In genomic region chr19:17234911-17235617, GRCh38 we compare ENCODE assay signal across 8 cellular contexts. TPM values are rescaled to one million over a fixed set of nuclear protein-coding genes. Genes with fewer than 3 reads are reported as not detected.
DNase-seq lines count a peak whose midpoint lies in the region; ATAC-seq, FAIRE-seq and TF ChIP-seq lines count a peak whose summit lies in the region.

No MANE protein-coding gene starts in this region.

- peaks cover 43% of the 10 kb centered on the region for H3K36me3 Mint-ChIP-seq in brain

- peaks cover 5% of the 10 kb centered on the region for H3K9me1 ChIP-seq in IMR-90 (ENCODE audit: insufficient read depth, low read length)
- H3K9me1 ChIP-seq in keratinocyte (ENCODE audit: control insufficient read depth, extremely low read depth, insufficient read depth, low read length): no peaks in the 10 kb centered on the region

- ATAC-seq in IMR-90 (ENCODE audit: low read depth): peak; percentile 61

- H3K27ac ChIP-seq in IMR-90 (ENCODE audit: insufficient read depth, low read length): peak overlapping the region; percentile 31; the same call in 1 of the 2 replicates
- peak overlapping the region; percentile 60 for H3K27ac ChIP-seq in keratinocyte (ENCODE audit: control insufficient read depth, insufficient read depth, low read length)

- dilution Hi-C loops in IMR-90 (cut with HindIII; ENCODE audit: low sequenced_read_pairs, unreplicated experiment) (no loop called here), keratinocyte (cut with MboI; ENCODE audit: extremely low pct_ligation_motif_present, low sequenced_read_pairs) (no loop called here)

- H3K27me3 ChIP-seq in IMR-90 (ENCODE audit: control insufficient read depth, insufficient read depth, low read length) (no peaks in the 10 kb centered on the region), keratinocyte (ENCODE audit: control insufficient read depth, extremely low read depth, insufficient read depth, low read length) (no peaks in the 10 kb centered on the region)

- WGBS in IMR-90 (ENCODE audit: extremely low coverage in 2 of 2, insufficient read length in 1 of 2), 2 experiments: 9% methylated on average over 8 of the region's 36 CpGs; no CpG with 5 or more reads in 1 of the 2 experiments

- no peak overlapping the region for H3K18ac ChIP-seq in IMR-90 (ENCODE audit: low read depth, low read length)

- no peak for TF ChIP-seq POLR2A in IMR-90 (IDR thresholded peaks at IDR 0.05; ENCODE audit: low read depth, low read length)

- H4K5ac ChIP-seq in IMR-90 (ENCODE audit: low read depth, low read length): no peak overlapping the region; the same call in 1 of the 2 replicates

- H3K4me3 Mint-ChIP-seq in brain: peak overlapping the region; percentile 59 to 82 (median 73)

- H3K4me3 ChIP-seq in AG09309 (ENCODE audit: control insufficient read depth, low read depth, low read length): peak overlapping the region; percentile 66
- peak overlapping the region; percentile 54 for H3K4me3 ChIP-seq in IMR-90 (ENCODE audit: insufficient read depth, low read depth, low read length)
- H3K4me3 ChIP-seq in keratinocyte (ENCODE audit: control insufficient read depth in 2 of 3, extremely low read depth in 1 of 3, insufficient read depth in 2 of 3, low read depth in 1 of 3, low read length in 3 of 3): peak overlapping the region; percentile 52 to 83 (median 79)

- POLR2A ChIA-PET in IMR-90 (lab: Charles Lee; ENCODE audit: unreplicated experiment): interaction anchor here (1.0 kb wide), 1 partner anchor 8 kb away, joined by 3 read pairs; no protein-coding TSS in a partner anchor

- peak overlapping the region; percentile 27 for H2BK5ac ChIP-seq in IMR-90 (ENCODE audit: low read depth, low read length, poor library complexity, severe bottlenecking)

- H3K14ac ChIP-seq in IMR-90 (replicated peaks; ENCODE audit: low read depth, low read length): 0 out of 2 replicates have a peak overlapping the region, but pooled peaks have one; percentile 28

- CTCF ChIA-PET in IMR-90 (lab: Yijun Ruan, JAX): interaction anchor here (1.0 to 1.3 kb wide), 2 partner anchors 33 to 47 kb away, joined by 3 read pairs; partner anchors contain the start of gene ANKLE1

- peaks cover 11% of the 10 kb centered on the region for H4K20me1 ChIP-seq in IMR-90 (ENCODE audit: insufficient read depth, low read length)
- peaks cover 4% of the 10 kb centered on the region for H4K20me1 ChIP-seq in keratinocyte (ENCODE audit: control insufficient read depth, extremely low read depth, insufficient read depth, low read length)

- no peak for TF ChIP-seq CTCF in AG09309 (IDR thresholded peaks at IDR 0.05; ENCODE audit: control insufficient read depth, insufficient read depth, low read depth, low read length, missing control alignments)
- TF ChIP-seq CTCF in IMR-90 (conservative IDR thresholded peaks at IDR 0.05; ENCODE audit: low read depth, low read length): no peak
- TF ChIP-seq CTCF in brain (conservative IDR thresholded peaks at IDR 0.05): no peak
- no peak for TF ChIP-seq CTCF in keratinocyte (optimal IDR thresholded peaks at IDR 0.05 in 1 of 3, IDR thresholded peaks at IDR 0.05 in 1 of 3, conservative IDR thresholded peaks at IDR 0.05 in 1 of 3; ENCODE audit: extremely low read depth in 1 of 3, insufficient read depth in 2 of 3, low read length in 3 of 3)

- intact Hi-C loops in IMR-90 (cut with micrococcal nuclease): no loop called here

- peaks cover 28% of the 10 kb centered on the region for H3K79me2 ChIP-seq in keratinocyte (ENCODE audit: control insufficient read depth, insufficient read depth, low read length)

- 0 out of 2 replicates have a peak overlapping the region, but pooled peaks have one; percentile 34 for H3K23ac ChIP-seq in IMR-90 (ENCODE audit: low read depth, low read length)

- no peaks in the 10 kb centered on the region for H3K27me3 Mint-ChIP-seq in brain

- peak overlapping the region in 2 of 5 experiments; percentile 75 to 82 for H3K27ac Mint-ChIP-seq in brain

- H3K79me1 ChIP-seq in IMR-90 (ENCODE audit: low read depth in 1 of 2, low read length in 2 of 2): peaks cover 29 to 64% of the 10 kb centered on the region in 2 experiments

- H3K9me3 ChIP-seq in IMR-90 (ENCODE audit: control insufficient read depth, insufficient read depth, low read length): no peaks in the 10 kb centered on the region
- no peaks in the 10 kb centered on the region for H3K9me3 ChIP-seq in keratinocyte (ENCODE audit: control insufficient read depth, low read depth, low read length)

- FAIRE-seq in GM19239 (lab: Jason Lieb, UNC) (peak; percentile 87), keratinocyte (lab: Jason Lieb, UNC) (no peak)

- no peak for DNase-seq in AG09309 (ENCODE audit: low read depth)
- peak; percentile 77 for DNase-seq in GM19239 (ENCODE audit: insufficient read length, low spot score)
- DNase-seq in IMR-90: peak; percentile 38
- DNase-seq in T-helper 2 cell: peak; percentile 32 to 71 (median 44)
- DNase-seq in keratinocyte (ENCODE audit: low read depth, low spot score): no peak
- peak; percentile 71 for DNase-seq in stimulated activated CD4-positive, alpha-beta T cell treated with anti-CD3 and anti-CD28 coated beads, Interleukin-4, amount 100 ng/mL, for 1 hour
- DNase-seq in OCI-M2 (lab: John Stamatoyannopoulos, UW; ENCODE audit: unreplicated experiment): no peak

- H4K91ac ChIP-seq in IMR-90 (ENCODE audit: insufficient read depth, low read depth, low read length): no peak overlapping the region

- peak overlapping the region; percentile 51 for H2AK5ac ChIP-seq in IMR-90 (ENCODE audit: low read depth, low read length)

- no peak overlapping the region for H2BK15ac ChIP-seq in IMR-90 (ENCODE audit: low read depth, low read length)

- H3K4ac ChIP-seq in IMR-90 (ENCODE audit: low read depth, low read length): peak overlapping the region; percentile 3; the same call in 1 of the 2 replicates

- in situ Hi-C loops in IMR-90 (cut with MboI; ENCODE audit: low sequenced_read_pairs): no loop called here

- BruUV-seq in IMR-90 (replicated peaks; lab: Mats Ljungman, UMichigan): no TSS peak

- H3K56ac ChIP-seq in IMR-90 (ENCODE audit: extremely low read depth, insufficient read depth, low read length): no peak overlapping the region

- peaks cover 27% of the 10 kb centered on the region for H3K4me1 Mint-ChIP-seq in brain

- H3K4me2 ChIP-seq in IMR-90 (ENCODE audit: low read depth, low read length): peak overlapping the region; percentile 66
- H3K4me2 ChIP-seq in keratinocyte (ENCODE audit: control insufficient read depth, extremely low read depth, insufficient read depth, low read depth, low read length): peak overlapping the region; percentile 92

- H2BK20ac ChIP-seq in IMR-90 (ENCODE audit: low read depth, low read length): no peak overlapping the region

- H2AFZ ChIP-seq in IMR-90 (replicated peaks; ENCODE audit: low read length, poor library complexity) (peak overlapping the region; percentile 91), keratinocyte (ENCODE audit: control insufficient read depth, low read length) (peak overlapping the region; percentile 19)

- H2AK9ac ChIP-seq in IMR-90 (replicated peaks; ENCODE audit: low read depth, low read length, poor library complexity): peak overlapping the region; percentile 96

- H3K4me1 ChIP-seq in IMR-90 (ENCODE audit: control insufficient read depth, insufficient read depth, low read length): peaks cover 12% of the 10 kb centered on the region
- peaks cover 14% of the 10 kb centered on the region for H3K4me1 ChIP-seq in keratinocyte (ENCODE audit: control insufficient read depth, extremely low read depth, insufficient read depth, low read length)

- no peak for TF ChIP-seq RAD21 in IMR-90 (IDR thresholded peaks at IDR 0.05; ENCODE audit: low read length)

- H4K8ac ChIP-seq in IMR-90 (ENCODE audit: low read depth in 2 of 2, low read length in 2 of 2): peak overlapping the region in 1 of 2 experiments; percentile 82; a peak in 1 of 4 replicates

- peak overlapping the region; percentile 19; the same call in 1 of the 2 replicates for H3K9ac ChIP-seq in IMR-90 (ENCODE audit: low read depth, low read length)
- peak overlapping the region; percentile 70 for H3K9ac ChIP-seq in keratinocyte (ENCODE audit: control insufficient read depth, extremely low read depth, insufficient read depth, low read length)

- H3K36me3 ChIP-seq in IMR-90 (ENCODE audit: control insufficient read depth, insufficient read depth, low read length): peaks cover 32% of the 10 kb centered on the region
- peaks cover 19 to 20% of the 10 kb centered on the region in 2 experiments for H3K36me3 ChIP-seq in keratinocyte (ENCODE audit: control insufficient read depth in 2 of 2, extremely low read depth in 1 of 2, insufficient read depth in 2 of 2, low read length in 2 of 2)

- no peak overlapping the region for H2BK120ac ChIP-seq in IMR-90 (ENCODE audit: low read depth, low read length)

- no peaks in the 10 kb centered on the region for H3K9me3 Mint-ChIP-seq in brain

RNA-seq across cellular contexts. Expression of gene OCEL1, which starts 9.0 kb away (rescaled TPM):
- 0.83 and 1.1 TPM in 2 replicates for total RNA-seq in IMR-90 (2012; rRNA removed)
- polyA plus RNA-seq in IMR-90 (2012; rRNA removed): 5.7 and 7.2 TPM in 2 replicates
- 6.4 and 8.3 TPM in 2 replicates for polyA plus RNA-seq in IMR-90 (2012; cell fraction: cytosol; rRNA removed)
- 10.6 and 10.7 TPM in 2 replicates for polyA plus RNA-seq in IMR-90 (2012; cell fraction: nucleus; rRNA removed; ENCODE audit: low replicate concordance)
- polyA plus RNA-seq in brain (ENCODE audit: insufficient read depth, low read depth, low replicate concordance): 28.2 TPM
- polyA plus RNA-seq in keratinocyte: 2.1 to 6.6 TPM (median 2.2 TPM) in 3 replicates
- 3.2 TPM for polyA plus RNA-seq in keratinocyte (2011; ENCODE audit: low read depth)
- 3.5 and 7.4 TPM in 2 replicates for polyA plus RNA-seq in keratinocyte (2011; cell fraction: cytosol; rRNA removed)
- polyA plus RNA-seq in keratinocyte (2011; cell fraction: nucleus; rRNA removed): 5.7 and 9.2 TPM in 2 replicates
- polyA plus RNA-seq in keratinocyte (2012; ENCODE audit: low replicate concordance): 6.5 and 18.1 TPM in 2 replicates
- 1.5 to 7.8 TPM (median 1.8 TPM) in 3 replicates for polyA minus RNA-seq in keratinocyte
- polyA minus RNA-seq in keratinocyte (2011; cell fraction: cytosol; rRNA and poly(A)+ RNA removed): 4.0 TPM
- 1.6 and 2.4 TPM in 2 replicates for polyA minus RNA-seq in keratinocyte (2011; cell fraction: nucleus; rRNA and poly(A)+ RNA removed)

RNA-seq across cellular contexts. Expression of gene NR2F6, which starts 10.7 kb away (rescaled TPM):
- 8.4 and 10.0 TPM in 2 replicates for total RNA-seq in IMR-90 (2012; rRNA removed)
- polyA plus RNA-seq in IMR-90 (2012; rRNA removed) (20.5 and 28.5 TPM in 2 replicates), brain (ENCODE audit: insufficient read depth, low read depth, low replicate concordance) (15.9 TPM), keratinocyte (12.3 to 20.2 TPM (median 12.9 TPM) in 3 replicates)
- 18.7 and 47.4 TPM in 2 replicates for polyA plus RNA-seq in IMR-90 (2012; cell fraction: cytosol; rRNA removed)
- 17.3 and 46.5 TPM in 2 replicates for polyA plus RNA-seq in IMR-90 (2012; cell fraction: nucleus; rRNA removed; ENCODE audit: low replicate concordance)
- polyA plus RNA-seq in keratinocyte (2011; ENCODE audit: low read depth): 2.9 TPM
- 10.1 and 23.5 TPM in 2 replicates for polyA plus RNA-seq in keratinocyte (2011; cell fraction: cytosol; rRNA removed)
- polyA plus RNA-seq in keratinocyte (2011; cell fraction: nucleus; rRNA removed): 13.6 and 21.8 TPM in 2 replicates
- 17.8 and 23.9 TPM in 2 replicates for polyA plus RNA-seq in keratinocyte (2012; ENCODE audit: low replicate concordance)
- 7.7 to 18.4 TPM (median 11.8 TPM) in 3 replicates for polyA minus RNA-seq in keratinocyte
- polyA minus RNA-seq in keratinocyte (2011; cell fraction: cytosol; rRNA and poly(A)+ RNA removed): 51.4 TPM
- 14.8 and 20.2 TPM in 2 replicates for polyA minus RNA-seq in keratinocyte (2011; cell fraction: nucleus; rRNA and poly(A)+ RNA removed)

RNA-seq across cellular contexts. Expression of gene USE1, which starts 19.9 kb away (rescaled TPM):
- total RNA-seq in IMR-90 (2012; rRNA removed): 17.2 and 18.1 TPM in 2 replicates
- polyA plus RNA-seq in IMR-90 (2012; rRNA removed) (24.2 and 28.7 TPM in 2 replicates), brain (ENCODE audit: insufficient read depth, low read depth, low replicate concordance) (61.6 TPM), keratinocyte (18.0 to 24.1 TPM (median 20.7 TPM) in 3 replicates)
- 34.3 and 38.4 TPM in 2 replicates for polyA plus RNA-seq in IMR-90 (2012; cell fraction: cytosol; rRNA removed)
- 59.3 and 74.9 TPM in 2 replicates for polyA plus RNA-seq in IMR-90 (2012; cell fraction: nucleus; rRNA removed; ENCODE audit: low replicate concordance)
- 21.7 TPM for polyA plus RNA-seq in keratinocyte (2011; ENCODE audit: low read depth)
- polyA plus RNA-seq in keratinocyte (2011; cell fraction: cytosol; rRNA removed): 11.7 and 27.0 TPM in 2 replicates
- polyA plus RNA-seq in keratinocyte (2011; cell fraction: nucleus; rRNA removed): 17.0 and 19.8 TPM in 2 replicates
- polyA plus RNA-seq in keratinocyte (2012; ENCODE audit: low replicate concordance): 14.7 and 24.1 TPM in 2 replicates
- 4.1 to 7.6 TPM (median 7.2 TPM) in 3 replicates for polyA minus RNA-seq in keratinocyte
- polyA minus RNA-seq in keratinocyte (2011; cell fraction: cytosol; rRNA and poly(A)+ RNA removed): 23.4 TPM
- 3.5 and 4.9 TPM in 2 replicates for polyA minus RNA-seq in keratinocyte (2011; cell fraction: nucleus; rRNA and poly(A)+ RNA removed)

RNA-seq across cellular contexts. Expression of gene USHBP1, which starts 29.5 kb away (rescaled TPM):
- total RNA-seq in IMR-90 (2012; rRNA removed): not detected in 2 replicates
- not detected in 2 replicates for polyA plus RNA-seq in IMR-90 (2012; rRNA removed)
- polyA plus RNA-seq in IMR-90 (2012; cell fraction: cytosol; rRNA removed): not detected in 2 replicates
- polyA plus RNA-seq in IMR-90 (2012; cell fraction: nucleus; rRNA removed; ENCODE audit: low replicate concordance): 0.05 and 0.07 TPM in 2 replicates
- polyA plus RNA-seq in brain (ENCODE audit: insufficient read depth, low read depth, low replicate concordance): 1.0 TPM
- polyA plus RNA-seq in keratinocyte: not detected in 3 replicates
- not detected for polyA plus RNA-seq in keratinocyte (2011; ENCODE audit: low read depth)
- not detected in 2 replicates for polyA plus RNA-seq in keratinocyte (2011; cell fraction: cytosol; rRNA removed)
- not detected in 2 replicates for polyA plus RNA-seq in keratinocyte (2011; cell fraction: nucleus; rRNA removed)
- polyA plus RNA-seq in keratinocyte (2012; ENCODE audit: low replicate concordance): not detected in 2 replicates
- polyA minus RNA-seq in keratinocyte: not detected in 3 replicates
- polyA minus RNA-seq in keratinocyte (2011; cell fraction: cytosol; rRNA and poly(A)+ RNA removed): not detected
- not detected in 2 replicates for polyA minus RNA-seq in keratinocyte (2011; cell fraction: nucleus; rRNA and poly(A)+ RNA removed)

RNA-seq across cellular contexts. Expression of gene BABAM1, which starts 32.2 kb away (rescaled TPM):
- total RNA-seq in IMR-90 (2012; rRNA removed): 76.7 and 101 TPM in 2 replicates
- polyA plus RNA-seq in IMR-90 (2012; rRNA removed) (95.1 and 106 TPM in 2 replicates), brain (ENCODE audit: insufficient read depth, low read depth, low replicate concordance) (121 TPM), keratinocyte (83.1 to 92.8 TPM (median 83.1 TPM) in 3 replicates)
- 102 and 118 TPM in 2 replicates for polyA plus RNA-seq in IMR-90 (2012; cell fraction: cytosol; rRNA removed)
- polyA plus RNA-seq in IMR-90 (2012; cell fraction: nucleus; rRNA removed; ENCODE audit: low replicate concordance): 135 and 157 TPM in 2 replicates
- polyA plus RNA-seq in keratinocyte (2011; ENCODE audit: low read depth): 41.9 TPM
- polyA plus RNA-seq in keratinocyte (2011; cell fraction: cytosol; rRNA removed): 80.6 and 94.1 TPM in 2 replicates
- polyA plus RNA-seq in keratinocyte (2011; cell fraction: nucleus; rRNA removed): 82.1 and 101 TPM in 2 replicates
- polyA plus RNA-seq in keratinocyte (2012; ENCODE audit: low replicate concordance): 38.9 and 68.3 TPM in 2 replicates
- polyA minus RNA-seq in keratinocyte: 36.9 to 53.7 TPM (median 38.0 TPM) in 3 replicates
- polyA minus RNA-seq in keratinocyte (2011; cell fraction: cytosol; rRNA and poly(A)+ RNA removed): 28.0 TPM
- 15.4 and 16.8 TPM in 2 replicates for polyA minus RNA-seq in keratinocyte (2011; cell fraction: nucleus; rRNA and poly(A)+ RNA removed)

Comparison
In these comparisons a context has a peak if more than half of its experiments do, and no peak if none do; other contexts are left out.
1. DNase-seq: peak in GM19239 (single experiment), IMR-90 (single experiment), T-helper 2 cell (5 of 5) and stimulated activated CD4-positive, alpha-beta T cell treated with anti-CD3 and anti-CD28 coated beads, Interleukin-4, amount 100 ng/mL, for 1 hour (single experiment); none in AG09309 (single experiment), keratinocyte (single experiment) and OCI-M2 (single experiment).
2. Peak in every context shown above with its lines, with median percentiles within 50 percentile points of each other: H3K4me3 ChIP-seq.